Comparison of ENCODE assay signal across 12 cellular contexts in the genomic region with DNA sequence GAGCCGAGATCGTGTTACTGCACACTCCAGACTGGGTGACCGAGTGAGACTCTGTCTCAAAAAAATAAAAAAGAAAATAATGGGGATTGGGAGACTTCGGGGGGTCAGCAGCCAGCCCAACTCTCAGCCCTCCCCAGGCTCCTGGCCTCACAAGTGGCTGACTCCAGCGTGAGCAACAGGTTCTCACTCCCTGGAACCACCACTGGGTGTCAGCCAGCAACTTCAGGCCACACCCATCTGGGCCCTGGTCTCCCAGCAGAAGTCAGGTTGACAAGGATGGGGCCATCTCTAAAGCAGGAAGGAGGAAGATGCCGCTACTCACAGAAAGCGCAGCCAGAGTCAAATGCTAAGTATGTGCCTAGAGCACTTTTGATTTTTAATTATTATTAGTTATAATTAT.
A peak's percentile ranks its signal among the peaks of the same experiment; 100 is the strongest.
DNase-seq lines count a peak whose midpoint lies in the region; ATAC-seq, FAIRE-seq and TF ChIP-seq lines count a peak whose summit lies in the region.
"Had no signal": no experiment of that assay in that cellular context is flagged by ENCODE, and none has a peak within 500 bp of the region (broad histone marks: within the 10 kb centered on the region; RNA-seq: fewer than 3 reads in every experiment).

No MANE protein-coding gene starts in this region.

- H3K27me3 ChIP-seq in OCI-LY3 (ENCODE audit: low read depth, low read length): peaks cover 15% of the 10 kb centered on the region
- H3K27me3 ChIP-seq: gastrocnemius medialis had no signal

- H3K4me2 ChIP-seq in OCI-LY3 (ENCODE audit: low read length): no peak overlapping the region

- H3K4me3 ChIP-seq in GM12875 (ENCODE audit: low read depth, low read length) (no peak overlapping the region), OCI-LY3 (ENCODE audit: low read length) (no peak overlapping the region)
- H3K4me3 ChIP-seq: gastrocnemius medialis, skin epidermis had no signal

- TF ChIP-seq CTCF in D721Med (IDR thresholded peaks at IDR 0.05; ENCODE audit: insufficient read depth, missing control alignments) (peak; percentile 31), GM12875 (IDR thresholded peaks at IDR 0.05; ENCODE audit: borderline replicate concordance, insufficient read depth, low read depth, low read length) (0 out of 2 replicates have a peak, but pooled peaks have one; percentile 28), OCI-LY3 (IDR thresholded peaks at IDR 0.05; ENCODE audit: low read depth, low read length) (0 out of 2 replicates have a peak, but pooled peaks have one; percentile 6), GM13976 (IDR thresholded peaks at IDR 0.05; ENCODE audit: borderline replicate concordance, control extremely low read depth, extremely low read depth, insufficient read depth, missing control alignments) (no peak)

- in situ Hi-C loops in GM13976 (cut with MboI; ENCODE audit: low sequenced_read_pairs, unreplicated experiment): no loop called here

- no peaks in the 10 kb centered on the region for H3K79me2 ChIP-seq in OCI-LY3 (ENCODE audit: low read length)

- no peak for FAIRE-seq in D721Med (lab: Jason Lieb, UNC)

- no peak for ATAC-seq in GM18519 (IDR thresholded peaks at IDR 0.05; ENCODE audit: low FRiP score, unreplicated experiment)
- ATAC-seq: gastrocnemius medialis had no signal

- H3K9me3 ChIP-seq in OCI-LY3 (ENCODE audit: insufficient read depth, low read length): no peaks in the 10 kb centered on the region
- H3K9me3 ChIP-seq: gastrocnemius medialis had no signal

- H3K4me1 ChIP-seq in OCI-LY3 (ENCODE audit: low read length): no peaks in the 10 kb centered on the region

- H4K20me1 ChIP-seq in OCI-LY3 (ENCODE audit: insufficient read depth, low read length): no peaks in the 10 kb centered on the region

- H2AFZ ChIP-seq in OCI-LY3 (ENCODE audit: low read depth, low read length): no peak overlapping the region

- no peak overlapping the region for H3K9ac ChIP-seq in OCI-LY3 (ENCODE audit: low read length)

- no peaks in the 10 kb centered on the region for H3K36me3 ChIP-seq in OCI-LY3 (replicated peaks; ENCODE audit: low read depth, low read length)
- H3K36me3 ChIP-seq: gastrocnemius medialis had no signal

- H3K27ac ChIP-seq in OCI-LY3 (ENCODE audit: low read length): no peak overlapping the region
- H3K27ac ChIP-seq: gastrocnemius medialis, skin epidermis had no signal

- DNase-seq in D721Med (ENCODE audit: insufficient read length, low spot score): no peak
- peak; percentile 76 for DNase-seq in iPS-NIHi11 (ENCODE audit: low spot score)
- no peak for DNase-seq in GM13976 (ENCODE audit: low spot score)
- no peak for DNase-seq in NCI-H1105 treated with DMSO at 0.1 percent for 48 hours (lab: John Stamatoyannopoulos, UW)
- no peak for DNase-seq in NCI-H2081 treated with DMSO at 0.1 percent for 48 hours (lab: John Stamatoyannopoulos, UW)
- DNase-seq: caudate nucleus, NCI-H226 had no signal
